Comparison of ENCODE assay signal across 8 cellular contexts in genomic region chr11:68206211-68206610, GRCh38. TPM values are rescaled to one million over a fixed set of nuclear protein-coding genes. Genes with fewer than 3 reads are reported as not detected.
DNase-seq lines count a peak whose midpoint lies in the region; ATAC-seq and TF ChIP-seq lines count a peak whose summit lies in the region.

No MANE protein-coding gene starts in this region.

- H3K4me3 ChIP-seq in OCI-LY1 (ENCODE audit: low read depth, low read length, poor library complexity, severe bottlenecking) = no peak overlapping the region
- H3K4me3 ChIP-seq in upper lobe of left lung = no peak overlapping the region

- no peak for TF ChIP-seq EP300 in upper lobe of left lung (IDR thresholded peaks at IDR 0.05)

- H3K9ac ChIP-seq in OCI-LY1 (ENCODE audit: low read length) = no peak overlapping the region

- in situ Hi-C loops in KBM-7 (cut with MboI; ENCODE audit: low pct_unique_long_range_greater_than_20kb, low sequenced_read_pairs) = no loop called here

- DNase-seq in EH (ENCODE audit: low read depth) (peak; percentile 65), KBM-7 (peak; percentile 77), left kidney (ENCODE audit: low read depth, low spot score) (peak; percentile 81), upper lobe of left lung (no peak)
- peak; percentile 45 for DNase-seq in central memory CD4-positive, alpha-beta T cell
- no peak for DNase-seq in effector CD8-positive, alpha-beta T cell (lab: John Stamatoyannopoulos, UW)

- no peak overlapping the region for H3K27ac ChIP-seq in OCI-LY1 (ENCODE audit: low read depth, low read length, poor library complexity, severe bottlenecking)
- H3K27ac ChIP-seq in upper lobe of left lung = no peak overlapping the region

- H3K9me2 ChIP-seq in OCI-LY1 (ENCODE audit: low read depth, low read length) = no peaks in the 10 kb centered on the region

- H3K4me2 ChIP-seq in OCI-LY1 (ENCODE audit: low read length) = no peak overlapping the region

- no peaks in the 10 kb centered on the region for H3F3A ChIP-seq in OCI-LY1 (ENCODE audit: insufficient read depth, low read length)

- peaks cover 8% of the 10 kb centered on the region; the same call in 1 of the 2 replicates for H4K20me1 ChIP-seq in OCI-LY1 (ENCODE audit: insufficient read depth, low read length)

- peaks cover 26% of the 10 kb centered on the region for H3K79me2 ChIP-seq in OCI-LY1 (ENCODE audit: insufficient read depth, low read length)

- H3K9me3 ChIP-seq in OCI-LY1 (ENCODE audit: low read length) = no peaks in the 10 kb centered on the region
- no peaks in the 10 kb centered on the region for H3K9me3 ChIP-seq in upper lobe of left lung

- no peak for TF ChIP-seq POLR2A in upper lobe of left lung (IDR thresholded peaks at IDR 0.05)

- ATAC-seq in upper lobe of left lung (ENCODE audit: low FRiP score in 2 of 2) = peak in 1 of 2 donors; percentile 76
- no peak for ATAC-seq in GM19328 (IDR thresholded peaks at IDR 0.05; ENCODE audit: unreplicated experiment)

- no peak overlapping the region for H2AFZ ChIP-seq in OCI-LY1 (ENCODE audit: low read length)

- H3K36me3 ChIP-seq in OCI-LY1 (ENCODE audit: insufficient read depth, low read length) (no peaks in the 10 kb centered on the region), upper lobe of left lung (no peaks in the 10 kb centered on the region)

- H3K4me1 ChIP-seq in OCI-LY1 (ENCODE audit: insufficient read depth, low read length, severe bottlenecking) (no peaks in the 10 kb centered on the region), upper lobe of left lung (peaks cover 58 to 69% (median 64%) of the 10 kb centered on the region in 4 donors)

- H3K27me3 ChIP-seq in OCI-LY1 (ENCODE audit: insufficient read depth, low read length) (no peaks in the 10 kb centered on the region), upper lobe of left lung (no peaks in the 10 kb centered on the region)

- 30 to 34% methylated on average over 5 of the region's 5 CpGs for WGBS in upper lobe of left lung, 2 donors

- peak; percentile 83 for TF ChIP-seq CTCF in OCI-LY1 (IDR thresholded peaks at IDR 0.05; ENCODE audit: low read length)
- peak; percentile 74 to 83 (median 78) for TF ChIP-seq CTCF in upper lobe of left lung (IDR thresholded peaks at IDR 0.05)

RNA-seq across cellular contexts. Expression of gene KMT5B, which starts 6.9 kb away (rescaled TPM):
- total RNA-seq in upper lobe of left lung = 10 to 100 TPM; 19.3 to 61.2 (median 41.0) TPM

Comparison
In these comparisons a context has a peak if more than half of its experiments do, and no peak if none do; other contexts are left out.
1. DNase-seq: peak in EH (single experiment), KBM-7 (single experiment), central memory CD4-positive, alpha-beta T cell (single experiment) and left kidney (single experiment); none in upper lobe of left lung (0 of 2) and effector CD8-positive, alpha-beta T cell (single experiment).